ENCODE assay signal across 19 cellular contexts in the genomic region with DNA sequence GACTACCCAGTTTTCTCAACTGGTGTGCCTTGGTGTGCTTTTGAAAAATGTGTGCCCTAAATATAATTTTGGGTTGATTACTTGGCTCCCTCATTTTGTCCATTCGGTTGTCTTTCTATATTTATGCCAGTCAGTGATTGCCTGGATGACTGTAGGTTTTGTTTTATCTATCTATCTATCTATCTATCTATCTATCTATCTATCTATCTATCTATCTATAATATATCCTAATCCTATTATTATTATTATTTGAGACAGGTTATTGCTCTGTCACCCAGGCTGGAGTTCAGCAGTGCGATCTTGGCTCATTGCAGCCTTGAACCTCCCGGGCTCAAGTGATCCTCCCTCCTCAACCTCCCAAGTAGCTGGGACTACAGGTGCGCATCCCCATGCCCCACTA.
A peak's percentile ranks its signal among the peaks of the same experiment; 100 is the strongest.
DNase-seq lines count a peak whose midpoint lies in the region; ATAC-seq, FAIRE-seq and TF ChIP-seq lines count a peak whose summit lies in the region.
"Had no signal": no experiment of that assay in that cellular context is flagged by ENCODE, and none has a peak within 500 bp of the region (broad histone marks: within the 10 kb centered on the region; RNA-seq: fewer than 3 reads in every experiment).

No MANE protein-coding gene starts in this region.

- no peak for DNase-seq in activated CD4-positive, alpha-beta T cell treated with anti-CD3 and anti-CD28 coated beads, Interleukin-2, amount 10 ng/mL, durations not matched to agents 24 days and 14 days
- no peak for DNase-seq in activated CD4-positive, alpha-beta T cell treated with anti-CD3 and anti-CD28 coated beads for 36 hours
- no peak for DNase-seq in GM23338 (ENCODE audit: low spot score)
- no peak for DNase-seq in GM12878 (ENCODE audit: low read depth, low spot score)
- peak; percentile 23 for DNase-seq in spleen
- no peak for DNase-seq in GDM1 (lab: John Stamatoyannopoulos, UW)
- no peak for DNase-seq in DMS 273 treated with DMSO at 0.1 percent for 48 hours (lab: John Stamatoyannopoulos, UW)
- no peak for DNase-seq in vagina (ENCODE audit: extremely low spot score in 2 of 2)
- DNase-seq: CD4-positive, alpha-beta memory T cell; EL; H7; KG1; NCI-H1417; NCI-H187; NCI-H2107; NCI-H510A treated with DMSO at 0.1 percent for 48 hours; NCI-H774; Right ventricle myocardium superior had no signal

- 97% methylated on average over 4 of the region's 4 CpGs for WGBS in GM12878 (ENCODE audit: insufficient coverage, insufficient replicate concordance, low lambda C conversion rate, missing lambda C conversion rate)
- WGBS in spleen, 5 donors, result 92 to 98% (median 96%) methylated on average over 4 of the region's 4 CpGs

- ATAC-seq in activated CD4-positive, alpha-beta T cell treated with anti-CD3 and anti-CD28 coated beads for 36 hours, result no peak
- ATAC-seq in GM23338 (no peak), GM12878 (no peak)
- ATAC-seq: HepG2 had no signal

- H3K36me3 Mint-ChIP-seq in activated CD4-positive, alpha-beta T cell treated with anti-CD3 and anti-CD28 coated beads, Interleukin-2, amount 10 ng/mL, durations not matched to agents 24 days and 14 days (ENCODE audit: low read depth), result peaks cover 42% of the 10 kb centered on the region
- peaks cover 41% of the 10 kb centered on the region for H3K36me3 Mint-ChIP-seq in activated CD4-positive, alpha-beta T cell treated with anti-CD3 and anti-CD28 coated beads for 36 hours (ENCODE audit: low read depth)
- peaks cover 22% of the 10 kb centered on the region for H3K36me3 Mint-ChIP-seq in GM23338 (ENCODE audit: low read depth)

- H3K36me3 ChIP-seq in GM23338 (ENCODE audit: insufficient read depth) (peaks cover 7% of the 10 kb centered on the region; the same call in 1 of the 2 replicates), GM12878 (ENCODE audit: control insufficient read depth in 2 of 2, insufficient read depth in 2 of 2, low read length in 1 of 2) (peaks cover 6% of the 10 kb centered on the region in 2 experiments; a peak in 2 of 4 replicates), spleen (peaks cover 0 to 66% (median 30%) of the 10 kb centered on the region in 6 donors), vagina (peaks cover 0 to 12% of the 10 kb centered on the region in 2 donors)

- in situ Hi-C loops in GM12878 (cut with MboI), result no loop called here

- H3K27ac ChIP-seq in GM23338 (ENCODE audit: low read depth) (peak overlapping the region; percentile 51; the same call in 1 of the 2 replicates), GM12878 (ENCODE audit: control insufficient read depth, insufficient read depth) (no peak overlapping the region), spleen (no peak overlapping the region), vagina (no peak overlapping the region)

- no TSS peak for BruUV-seq in GM12878 (replicated peaks; lab: Mats Ljungman, UMichigan)

- no peak for TF ChIP-seq RAD21 in GM12878 (IDR thresholded peaks at IDR 0.05; ENCODE audit: insufficient read depth, low read depth, low read length)

- TF ChIP-seq POLR2A in GM12878 (IDR thresholded peaks at IDR 0.05; ENCODE audit: low read depth, low read length) (no peak), spleen (IDR thresholded peaks at IDR 0.05) (no peak), vagina (IDR thresholded peaks at IDR 0.05) (no peak)

- H3K27me3 Mint-ChIP-seq in activated CD4-positive, alpha-beta T cell treated with anti-CD3 and anti-CD28 coated beads, Interleukin-2, amount 10 ng/mL, durations not matched to agents 24 days and 14 days, result no peaks in the 10 kb centered on the region
- H3K27me3 Mint-ChIP-seq in activated CD4-positive, alpha-beta T cell treated with anti-CD3 and anti-CD28 coated beads for 36 hours, result no peaks in the 10 kb centered on the region
- peaks cover 4% of the 10 kb centered on the region for H3K27me3 Mint-ChIP-seq in GM23338 (ENCODE audit: insufficient read depth, low read depth, poor library complexity)
- H3K27me3 Mint-ChIP-seq: CD4-positive, alpha-beta memory T cell had no signal

- no peaks in the 10 kb centered on the region for H3K27me3 ChIP-seq in GM23338 (ENCODE audit: insufficient read depth)
- H3K27me3 ChIP-seq in GM12878 (replicated peaks in 1 of 2; ENCODE audit: control insufficient read depth in 2 of 2, insufficient read depth in 2 of 2, low read length in 1 of 2), result no peaks in the 10 kb centered on the region
- no peaks in the 10 kb centered on the region for H3K27me3 ChIP-seq in spleen (replicated peaks in 1 of 7)
- no peaks in the 10 kb centered on the region for H3K27me3 ChIP-seq in vagina

- H4K20me1 ChIP-seq in GM23338 (replicated peaks; ENCODE audit: insufficient read depth) (peaks cover 59% of the 10 kb centered on the region), GM12878 (ENCODE audit: control insufficient read depth, insufficient read depth) (peaks cover 2% of the 10 kb centered on the region; the same call in 1 of the 2 replicates)

- no peak for FAIRE-seq in GM12878 (lab: Jason Lieb, UNC)
- FAIRE-seq: HepG2 had no signal

- no peaks in the 10 kb centered on the region for H3K9me2 ChIP-seq in GM23338 (ENCODE audit: insufficient read depth)

- intact Hi-C loops in activated CD4-positive, alpha-beta T cell treated with anti-CD3 and anti-CD28 coated beads, Interleukin-2, amount 10 ng/mL, durations not matched to agents 24 days and 14 days (cut with micrococcal nuclease), result loop anchor here (1.0 to 2.0 kb wide), 2 partner anchors 31 to 48 kb away; no protein-coding TSS in a partner anchor
- intact Hi-C loops in activated CD4-positive, alpha-beta T cell treated with anti-CD3 and anti-CD28 coated beads for 36 hours (cut with DNase I, micrococcal nuclease), result loop anchor here in 1 of 2 experiments (1.0 kb wide), 1 partner anchor 31 kb away; no protein-coding TSS in a partner anchor
- intact Hi-C loops in GM12878 (cut with micrococcal nuclease; ENCODE audit: unreplicated experiment), result no loop called here
- intact Hi-C loops in spleen (cut with DNase I; ENCODE audit: low total_unique reads), result no loop called here
- intact Hi-C loops in vagina (cut with DNase I), result no loop called here

- H3F3A ChIP-seq in GM23338 (replicated peaks; ENCODE audit: low read depth), result 0 out of 2 replicates have a peak, but pooled peaks cover 3% of the 10 kb centered on the region

- POLR2A ChIA-PET in activated CD4-positive, alpha-beta T cell treated with anti-CD3 and anti-CD28 coated beads for 36 hours (lab: Charles Lee), result no interaction called here
- POLR2A ChIA-PET in GM12878 (lab: Charles Lee), result interaction anchor here (0.5 kb wide), 1 partner anchor 9 kb away, joined by 11 read pairs; no protein-coding TSS in a partner anchor

- peaks cover 81% of the 10 kb centered on the region for H3K79me2 ChIP-seq in GM23338 (replicated peaks; ENCODE audit: insufficient read depth)
- peaks cover 64% of the 10 kb centered on the region for H3K79me2 ChIP-seq in GM12878 (ENCODE audit: control insufficient read depth, insufficient read depth, low read length)

- CTCF ChIA-PET in activated CD4-positive, alpha-beta T cell treated with anti-CD3 and anti-CD28 coated beads for 36 hours (lab: Charles Lee), result interaction anchor here (1.8 kb wide), 1 partner anchor 9 kb away, joined by 6 read pairs; no protein-coding TSS in a partner anchor
- CTCF ChIA-PET in GM12878 (lab: Yijun Ruan, JAX), result interaction anchor here (0.8 to 1.5 kb wide), 3 partner anchors 10 to 320 kb away, joined by 3 to 4 read pairs (median 3); no protein-coding TSS in a partner anchor

- SMC1A ChIA-PET in GM12878 (lab: Charles Lee; ENCODE audit: uncharacterized antibody, unreplicated experiment), result interaction anchor here (1.0 to 1.3 kb wide), 2 partner anchors 91 kb away, joined by 3 to 4 read pairs; no protein-coding TSS in a partner anchor

- H3K27ac Mint-ChIP-seq in activated CD4-positive, alpha-beta T cell treated with anti-CD3 and anti-CD28 coated beads, Interleukin-2, amount 10 ng/mL, durations not matched to agents 24 days and 14 days, result peak overlapping the region; percentile 61
- H3K27ac Mint-ChIP-seq in activated CD4-positive, alpha-beta T cell treated with anti-CD3 and anti-CD28 coated beads for 36 hours, result no peak overlapping the region
- no peak overlapping the region; the same call in 1 of the 2 replicates for H3K27ac Mint-ChIP-seq in GM23338

- H3K9ac ChIP-seq in GM12878 (ENCODE audit: control insufficient read depth, insufficient read depth, low read length), result no peak overlapping the region

- peaks cover 46% of the 10 kb centered on the region for H3K4me1 Mint-ChIP-seq in activated CD4-positive, alpha-beta T cell treated with anti-CD3 and anti-CD28 coated beads, Interleukin-2, amount 10 ng/mL, durations not matched to agents 24 days and 14 days
- peaks cover 48% of the 10 kb centered on the region for H3K4me1 Mint-ChIP-seq in activated CD4-positive, alpha-beta T cell treated with anti-CD3 and anti-CD28 coated beads for 36 hours
- peaks cover 14% of the 10 kb centered on the region for H3K4me1 Mint-ChIP-seq in GM23338

- no peak for TF ChIP-seq CTCF in GM23338 (conservative IDR thresholded peaks at IDR 0.05; ENCODE audit: low read depth in 2 of 2)
- no peak for TF ChIP-seq CTCF in GM12878 (IDR thresholded peaks at IDR 0.05 in 2 of 3, conservative IDR thresholded peaks at IDR 0.05 in 1 of 3; ENCODE audit: control insufficient read depth in 2 of 3, extremely low read depth in 1 of 3, insufficient read depth in 1 of 3, low read depth in 3 of 3, low read length in 3 of 3)
- TF ChIP-seq CTCF in spleen (IDR thresholded peaks at IDR 0.05 in 8 of 11, conservative IDR thresholded peaks at IDR 0.05 in 3 of 11), result no peak
- TF ChIP-seq CTCF in vagina (IDR thresholded peaks at IDR 0.05), result no peak

- TF ChIP-seq EP300 in GM12878 (IDR thresholded peaks at IDR 0.05; ENCODE audit: borderline replicate concordance in 1 of 2, control insufficient read depth in 1 of 2, low read depth in 2 of 2, low read length in 2 of 2), result no peak

- no peak overlapping the region for H3K4me3 Mint-ChIP-seq in activated CD4-positive, alpha-beta T cell treated with anti-CD3 and anti-CD28 coated beads, Interleukin-2, amount 10 ng/mL, durations not matched to agents 24 days and 14 days
- no peak overlapping the region for H3K4me3 Mint-ChIP-seq in activated CD4-positive, alpha-beta T cell treated with anti-CD3 and anti-CD28 coated beads for 36 hours
- H3K4me3 Mint-ChIP-seq in GM23338, result no peak overlapping the region

- RAD21 ChIA-PET in GM12878 (lab: Charles Lee; ENCODE audit: unreplicated experiment), result interaction anchor here (1.2 kb wide), 1 partner anchor 90 kb away, joined by 3 read pairs; no protein-coding TSS in a partner anchor

- H3K4me2 ChIP-seq in GM23338 (no peak overlapping the region), GM12878 (ENCODE audit: control insufficient read depth, insufficient read depth) (0 out of 2 replicates have a peak overlapping the region, but pooled peaks have one; percentile 59)

- H3K4me3 ChIP-seq in GM23338 (no peak overlapping the region), GM12878 (no peak overlapping the region), spleen (no peak overlapping the region), vagina (no peak overlapping the region)

- H2AFZ ChIP-seq in GM23338 (no peak overlapping the region), GM12878 (ENCODE audit: control insufficient read depth, low read depth, low read length) (no peak overlapping the region)

- H3K9me3 Mint-ChIP-seq in activated CD4-positive, alpha-beta T cell treated with anti-CD3 and anti-CD28 coated beads, Interleukin-2, amount 10 ng/mL, durations not matched to agents 24 days and 14 days, result no peaks in the 10 kb centered on the region
- no peaks in the 10 kb centered on the region for H3K9me3 Mint-ChIP-seq in activated CD4-positive, alpha-beta T cell treated with anti-CD3 and anti-CD28 coated beads for 36 hours (ENCODE audit: low read depth)
- H3K9me3 Mint-ChIP-seq in GM23338, result no peaks in the 10 kb centered on the region; the same call in 2 of the 3 replicates
- H3K9me3 Mint-ChIP-seq: CD4-positive, alpha-beta memory T cell had no signal

- H3K9me3 ChIP-seq in GM12878 (replicated peaks; ENCODE audit: control insufficient read depth, insufficient read depth, low read length), result no peaks in the 10 kb centered on the region
- H3K9me3 ChIP-seq in spleen, result no peaks in the 10 kb centered on the region
- no peaks in the 10 kb centered on the region for H3K9me3 ChIP-seq in vagina

- H3K4me1 ChIP-seq in GM23338 (ENCODE audit: insufficient read depth), result peaks cover 15% of the 10 kb centered on the region; the same call in 1 of the 2 replicates
- H3K4me1 ChIP-seq in GM12878 (ENCODE audit: control insufficient read depth, insufficient read depth, low read length), result no peaks in the 10 kb centered on the region
- peaks cover 23 to 50% (median 35%) of the 10 kb centered on the region in 6 donors for H3K4me1 ChIP-seq in spleen
- H3K4me1 ChIP-seq in vagina, result peaks cover 51% of the 10 kb centered on the region
